Comparison of ENCODE assay signal across 8 cellular contexts in the genomic region with DNA sequence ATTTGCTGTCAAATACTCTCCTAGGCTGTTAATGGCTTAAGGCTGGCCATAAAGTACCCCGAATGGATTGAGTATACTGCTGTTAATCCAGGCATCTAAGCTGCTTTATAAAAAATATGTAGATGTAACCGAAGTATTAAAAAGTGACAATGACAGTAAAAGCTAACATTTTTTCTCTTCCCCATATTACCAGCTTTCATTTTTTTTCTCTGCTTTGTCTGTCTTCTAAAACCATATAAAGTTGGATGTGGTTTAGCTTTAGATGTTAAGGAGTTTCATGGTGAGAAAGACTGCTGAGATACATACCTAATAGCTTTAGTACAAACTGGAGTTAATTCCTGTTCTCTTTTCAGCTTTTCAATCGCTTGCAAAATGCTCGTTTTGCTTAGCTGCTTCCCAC. TPM values are rescaled to one million over a fixed set of nuclear protein-coding genes. Genes with fewer than 3 reads are reported as not detected.
DNase-seq lines count a peak whose midpoint lies in the region; FAIRE-seq and TF ChIP-seq lines count a peak whose summit lies in the region.

No MANE protein-coding gene starts in this region.

- no peaks in the 10 kb centered on the region for H3K36me3 ChIP-seq in suprapubic skin

- DNase-seq in NOMO-1 treated with DMSO at 0.1 percent for 48 hours (lab: John Stamatoyannopoulos, UW; ENCODE audit: unreplicated experiment) (peak; percentile 9), NOMO-1 treated with dmso at 0.1 percent for 144 hours (lab: John Stamatoyannopoulos, UW; ENCODE audit: unreplicated experiment) (no peak), suprapubic skin (ENCODE audit: low spot score in 2 of 2) (no peak), NCI-H146 treated with DMSO at 0.1 percent for 48 hours (lab: John Stamatoyannopoulos, UW; ENCODE audit: unreplicated experiment) (no peak), SIG-M5 (lab: John Stamatoyannopoulos, UW) (no peak), T1000 (lab: John Stamatoyannopoulos, UW) (no peak)
- no peak for DNase-seq in activated T-helper 1 cell treated with anti-CD3 and anti-CD28 coated beads, Interleukin-12 subunit alpha, Interleukin-12 subunit beta, Interleukin-2, Interleukin-4 antibody, amounts not matched to agents 30 ng/mL and 10 ng/mL and 1 ng/mL, durations not matched to agents 14 hours and 24 hours and 36 hours (ENCODE audit: low spot score)

- H3K4me3 Mint-ChIP-seq in activated T-helper 1 cell treated with anti-CD3 and anti-CD28 coated beads, Interleukin-12 subunit alpha, Interleukin-12 subunit beta, Interleukin-2, Interleukin-4 antibody, amounts not matched to agents 30 ng/mL and 10 ng/mL and 1 ng/mL, durations not matched to agents 14 hours and 24 hours and 36 hours, result peak overlapping the region; percentile 97

- TF ChIP-seq EP300 in suprapubic skin (IDR thresholded peaks at IDR 0.05), result no peak

- peaks cover 9% of the 10 kb centered on the region for H3K9me3 Mint-ChIP-seq in activated T-helper 1 cell treated with anti-CD3 and anti-CD28 coated beads, Interleukin-12 subunit alpha, Interleukin-12 subunit beta, Interleukin-2, Interleukin-4 antibody, amounts not matched to agents 30 ng/mL and 10 ng/mL and 1 ng/mL, durations not matched to agents 14 hours and 24 hours and 36 hours

- no peaks in the 10 kb centered on the region for H3K27me3 Mint-ChIP-seq in activated T-helper 1 cell treated with anti-CD3 and anti-CD28 coated beads, Interleukin-12 subunit alpha, Interleukin-12 subunit beta, Interleukin-2, Interleukin-4 antibody, amounts not matched to agents 30 ng/mL and 10 ng/mL and 1 ng/mL, durations not matched to agents 14 hours and 24 hours and 36 hours (ENCODE audit: insufficient read depth)

- no peak for TF ChIP-seq POLR2A in suprapubic skin (IDR thresholded peaks at IDR 0.05)

- 6% methylated on average over 4 of the region's 4 CpGs for WGBS in suprapubic skin

- peaks cover 25% of the 10 kb centered on the region for H3K36me3 Mint-ChIP-seq in activated T-helper 1 cell treated with anti-CD3 and anti-CD28 coated beads, Interleukin-12 subunit alpha, Interleukin-12 subunit beta, Interleukin-2, Interleukin-4 antibody, amounts not matched to agents 30 ng/mL and 10 ng/mL and 1 ng/mL, durations not matched to agents 14 hours and 24 hours and 36 hours (ENCODE audit: low read depth)

- peaks cover 60% of the 10 kb centered on the region for H3K4me1 Mint-ChIP-seq in activated T-helper 1 cell treated with anti-CD3 and anti-CD28 coated beads, Interleukin-12 subunit alpha, Interleukin-12 subunit beta, Interleukin-2, Interleukin-4 antibody, amounts not matched to agents 30 ng/mL and 10 ng/mL and 1 ng/mL, durations not matched to agents 14 hours and 24 hours and 36 hours (ENCODE audit: low read depth)

- H3K27me3 ChIP-seq in suprapubic skin, result no peaks in the 10 kb centered on the region

- peak overlapping the region; percentile 93 for H3K27ac ChIP-seq in suprapubic skin

- peak overlapping the region; percentile 83 for H3K4me3 ChIP-seq in suprapubic skin

- no peaks in the 10 kb centered on the region for H3K9me3 ChIP-seq in suprapubic skin

- H3K4me1 ChIP-seq in suprapubic skin, result peaks cover 36% of the 10 kb centered on the region

- peak; percentile 65 for FAIRE-seq in islet of Langerhans (lab: Jason Lieb, UNC)

- H3K27ac Mint-ChIP-seq in activated T-helper 1 cell treated with anti-CD3 and anti-CD28 coated beads, Interleukin-12 subunit alpha, Interleukin-12 subunit beta, Interleukin-2, Interleukin-4 antibody, amounts not matched to agents 30 ng/mL and 10 ng/mL and 1 ng/mL, durations not matched to agents 14 hours and 24 hours and 36 hours, result peak overlapping the region; percentile 99

- TF ChIP-seq CTCF in suprapubic skin (IDR thresholded peaks at IDR 0.05), result no peak

- intact Hi-C loops in activated T-helper 1 cell treated with anti-CD3 and anti-CD28 coated beads, Interleukin-12 subunit alpha, Interleukin-12 subunit beta, Interleukin-2, Interleukin-4 antibody, amounts not matched to agents 30 ng/mL and 10 ng/mL and 1 ng/mL, durations not matched to agents 14 hours and 24 hours and 36 hours (cut with micrococcal nuclease), result loop anchor here (2.0 to 10.0 kb wide), 7 partner anchors 134 to 1010 kb away; partner anchors contain the start of genes MTRF1 and RGCC

RNA-seq across cellular contexts. Expression of gene AKAP11, which starts 0.8 kb away (rescaled TPM):
- total RNA-seq in activated T-helper 1 cell treated with anti-CD3 and anti-CD28 coated beads, Interleukin-12 subunit alpha, Interleukin-12 subunit beta, Interleukin-2, Interleukin-4 antibody, amounts not matched to agents 30 ng/mL and 10 ng/mL and 1 ng/mL, durations not matched to agents 14 hours and 24 hours and 36 hours, result 31.7 and 32.1 TPM in 2 replicates
- 10 to 100 TPM; 15.8 to 34.4 (median 20.7) TPM for total RNA-seq in suprapubic skin
